In genomic region chr2:133415210-133415876, GRCh38 we compare ENCODE assay signal across 1 cellular context.
TF ChIP-seq lines count a peak whose summit lies in the region.

No MANE protein-coding gene starts in this region.

TF ChIP-seq in IMR-90, 13 proteins besides CTCF, POLR2A, EP300 and RAD21 (continued from another document):
- TF ChIP-seq CHD1 (IDR thresholded peaks at IDR 0.05; ENCODE audit: low read depth, low read length), result no peak
- no peak for TF ChIP-seq MXI1 (IDR thresholded peaks at IDR 0.05; ENCODE audit: borderline replicate concordance, low read depth, low read length)
- TF ChIP-seq ELK1 (IDR thresholded peaks at IDR 0.05; ENCODE audit: borderline replicate concordance, low read depth, low read length), result no peak
- TF ChIP-seq NFE2L2 (IDR thresholded peaks at IDR 0.05; ENCODE audit: low read depth, low read length), result no peak
- TF ChIP-seq SMC3 (IDR thresholded peaks at IDR 0.05; ENCODE audit: low read depth, low read length), result no peak
- no peak for TF ChIP-seq RFX5 (IDR thresholded peaks at IDR 0.05; ENCODE audit: low read depth, low read length)
- TF ChIP-seq FOS (IDR thresholded peaks at IDR 0.05; ENCODE audit: low read depth, low read length), result no peak
- no peak for TF ChIP-seq BHLHE40 (IDR thresholded peaks at IDR 0.05; ENCODE audit: low read depth, low read length)
